1 cellular context compared by ENCODE assay signal in the genomic region with DNA sequence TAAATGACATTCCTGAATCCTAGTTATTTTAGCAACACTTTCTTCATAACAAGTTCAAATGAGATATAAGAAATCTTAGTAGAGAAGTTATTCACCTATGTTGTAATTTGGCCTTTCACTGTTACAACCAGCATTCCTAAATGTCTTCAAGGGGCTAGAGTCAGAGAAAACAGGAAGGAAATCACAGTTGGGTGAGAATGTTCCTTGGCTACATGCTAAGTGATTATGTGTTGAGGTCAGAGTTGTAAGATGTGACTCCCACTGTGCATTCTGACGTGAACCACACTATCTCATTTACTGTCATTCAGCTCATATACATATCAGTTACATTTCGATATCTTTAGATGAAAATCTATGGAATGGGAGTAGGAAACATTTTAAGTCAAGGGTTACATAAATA.
TF ChIP-seq lines count a peak whose summit lies in the region.

No MANE protein-coding gene starts in this region.

TF ChIP-seq in endothelial cell of umbilical vein, 7 proteins besides CTCF, POLR2A, EP300 and RAD21:
- no peak for TF ChIP-seq MYC (IDR thresholded peaks at IDR 0.05; ENCODE audit: low read depth, low read length)
- no peak for TF ChIP-seq FOS (IDR thresholded peaks at IDR 0.05; ENCODE audit: borderline replicate concordance, insufficient read depth, low read length)
- TF ChIP-seq EZH2 (IDR thresholded peaks at IDR 0.05; ENCODE audit: borderline replicate concordance, low read depth, low read length, severe bottlenecking), result no peak
- peak; percentile 48 for TF ChIP-seq JUN (IDR thresholded peaks at IDR 0.05; ENCODE audit: borderline replicate concordance, insufficient read depth, insufficient read length, low read depth)
